Comparison of ENCODE assay signal across 13 cellular contexts in genomic region chr7:510061-510481, GRCh38.
"Had no signal": no experiment of that assay in that cellular context is flagged by ENCODE, and none has a peak within 500 bp of the region (broad histone marks: within the 10 kb centered on the region; RNA-seq: fewer than 3 reads in every experiment).

No MANE protein-coding gene starts in this region.

- H3K27ac ChIP-seq: brain microvascular endothelial cell, epithelial cell of prostate, suprapubic skin had no signal

- H3K4me3 ChIP-seq: skin epidermis, suprapubic skin, upper lobe of left lung had no signal

- DNase-seq: activated CD4-positive, alpha-beta T cell treated with anti-CD3 and anti-CD28 coated beads, Interleukin-2, amount 10 ng/mL, durations not matched to agents 7 days and 5 days; activated naive CD8-positive, alpha-beta T cell treated with anti-CD3 and anti-CD28 coated beads for 36 hours; amygdala; brain microvascular endothelial cell; foreskin melanocyte; head of caudate nucleus; stimulated activated CD4-positive, alpha-beta T cell treated with anti-CD3 and anti-CD28 coated beads, Interleukin-4, amount 100 ng/mL, for 24 hours; stimulated activated naive CD4-positive, alpha-beta T cell treated with Interleukin-2 at 50 U/mL for 16 hours; SW 1271 had no signal

- H3K27me3 ChIP-seq: brain microvascular endothelial cell, suprapubic skin, upper lobe of left lung had no signal

- H3K9me3 ChIP-seq: suprapubic skin, upper lobe of left lung had no signal
